ENCODE assay signal across 1 cellular context in genomic region chr2:25856377-25856776, GRCh38.
TF ChIP-seq lines count a peak whose summit lies in the region.

No MANE protein-coding gene starts in this region.

TF ChIP-seq in SK-N-SH, 30 proteins besides CTCF, POLR2A, EP300 and RAD21 (continued from another document):
- TF ChIP-seq REST (IDR thresholded peaks at IDR 0.05; ENCODE audit: low read depth, low read length) (no peak), ZBTB33 (IDR thresholded peaks at IDR 0.05; ENCODE audit: borderline replicate concordance, low read depth) (no peak), MAX (IDR thresholded peaks at IDR 0.05; ENCODE audit: low read depth) (no peak), FOSL2 (IDR thresholded peaks at IDR 0.05; ENCODE audit: borderline replicate concordance, low read depth) (no peak), FOXJ3 (CRISPR knock-in tag; IDR thresholded peaks at IDR 0.05) (no peak), GATA2 (CRISPR knock-in tag; IDR thresholded peaks at IDR 0.05) (no peak), IRF3 (IDR thresholded peaks at IDR 0.05; ENCODE audit: low read depth, low read length) (no peak), USF2 (IDR thresholded peaks at IDR 0.05; ENCODE audit: borderline replicate concordance, low read depth, low read length) (no peak), EZH2phosphoT487 (IDR thresholded peaks at IDR 0.05; ENCODE audit: borderline replicate concordance, low read depth) (no peak)
